ENCODE assay signal across 9 cellular contexts in genomic region chr6:130575971-130576370, GRCh38.
DNase-seq lines count a peak whose midpoint lies in the region; ATAC-seq and TF ChIP-seq lines count a peak whose summit lies in the region.
"Had no signal": no experiment of that assay in that cellular context is flagged by ENCODE, and none has a peak within 500 bp of the region (broad histone marks: within the 10 kb centered on the region; RNA-seq: fewer than 3 reads in every experiment).

No MANE protein-coding gene starts in this region.

- H3K9me3 ChIP-seq in BLaER1 (peaks cover 4% of the 10 kb centered on the region), esophagus squamous epithelium (no peaks in the 10 kb centered on the region)

- intact Hi-C loops in esophagus squamous epithelium (cut with DNase I): no loop called here

- H3K4me3 ChIP-seq in BLaER1 (no peak overlapping the region), esophagus squamous epithelium (no peak overlapping the region)
- peak overlapping the region; percentile 29 for H3K4me3 ChIP-seq in Jurkat, Clone E6-1 (ENCODE audit: low read length)
- H3K4me3 ChIP-seq: lung had no signal

- H3K27ac ChIP-seq in BLaER1: no peak overlapping the region
- H3K27ac ChIP-seq in esophagus squamous epithelium: no peak overlapping the region

- peak; percentile 100 for ATAC-seq in GM21381 (IDR thresholded peaks at IDR 0.05; ENCODE audit: unreplicated experiment)
- ATAC-seq in stimulated activated naive B cell treated with anti-CD40 and anti-IgM and Interleukin-4, amounts not matched to agents 10 μg/mL and 1 μg/mL and 100 μg/mL, for 72 hours (replicated peaks): peak; percentile 97
- no peak for ATAC-seq in esophagus mucosa

- peaks cover 0 to 3% of the 10 kb centered on the region in 2 donors for H3K36me3 Mint-ChIP-seq in stimulated activated naive B cell treated with anti-CD40 and anti-IgM and Interleukin-4, amounts not matched to agents 10 μg/mL and 1 μg/mL and 100 μg/mL, for 72 hours

- peaks cover 24% of the 10 kb centered on the region for H3K4me1 ChIP-seq in BLaER1
- H3K4me1 ChIP-seq in esophagus squamous epithelium: no peaks in the 10 kb centered on the region

- H4K20me1 ChIP-seq in BLaER1: no peaks in the 10 kb centered on the region

- 55 to 73% methylated on average over 2 of the region's 2 CpGs for WGBS in esophagus squamous epithelium, 2 donors

- H3K9ac ChIP-seq in BLaER1: no peak overlapping the region

- peaks cover 0 to 4% of the 10 kb centered on the region in 2 donors for H3K9me3 Mint-ChIP-seq in stimulated activated naive B cell treated with anti-CD40 and anti-IgM and Interleukin-4, amounts not matched to agents 10 μg/mL and 1 μg/mL and 100 μg/mL, for 72 hours

- TF ChIP-seq CTCF in esophagus squamous epithelium (IDR thresholded peaks at IDR 0.05): no peak

- H3K4me3 Mint-ChIP-seq in stimulated activated naive B cell treated with anti-CD40 and anti-IgM and Interleukin-4, amounts not matched to agents 10 μg/mL and 1 μg/mL and 100 μg/mL, for 72 hours: peak overlapping the region in 1 of 2 donors; percentile 57

- peak overlapping the region; percentile 76 for H3K27ac Mint-ChIP-seq in stimulated activated naive B cell treated with anti-CD40 and anti-IgM and Interleukin-4, amounts not matched to agents 10 μg/mL and 1 μg/mL and 100 μg/mL, for 72 hours

- peak overlapping the region; percentile 72 for H3K4me2 ChIP-seq in BLaER1

- DNase-seq in Jurkat, Clone E6-1 (ENCODE audit: low read depth, low spot score): peak; percentile 98
- peak; percentile 4 for DNase-seq in activated T-helper 9 cell treated with anti-CD3 and anti-CD28 coated beads, Interleukin-2, amount 50 U/mL, for 16 hours (ENCODE audit: low read depth)
- DNase-seq in stimulated activated naive B cell treated with anti-CD40 and anti-IgM and Interleukin-4, amounts not matched to agents 10 μg/mL and 1 μg/mL and 100 μg/mL, for 72 hours: peak; percentile 18
- DNase-seq in H4 (ENCODE audit: low spot score) (no peak), esophagus squamous epithelium (lab: John Stamatoyannopoulos, UW) (no peak)

- H3K4me1 Mint-ChIP-seq in stimulated activated naive B cell treated with anti-CD40 and anti-IgM and Interleukin-4, amounts not matched to agents 10 μg/mL and 1 μg/mL and 100 μg/mL, for 72 hours: peaks cover 12 to 15% of the 10 kb centered on the region in 2 donors

- peaks cover 0 to 7% of the 10 kb centered on the region in 2 donors for H3K27me3 Mint-ChIP-seq in stimulated activated naive B cell treated with anti-CD40 and anti-IgM and Interleukin-4, amounts not matched to agents 10 μg/mL and 1 μg/mL and 100 μg/mL, for 72 hours

- TF ChIP-seq POLR2A in esophagus squamous epithelium (IDR thresholded peaks at IDR 0.05): no peak

- H3K27me3 ChIP-seq in BLaER1: no peaks in the 10 kb centered on the region
- H3K27me3 ChIP-seq in esophagus squamous epithelium: no peaks in the 10 kb centered on the region

- H3K36me3 ChIP-seq in BLaER1 (no peaks in the 10 kb centered on the region), esophagus squamous epithelium (no peaks in the 10 kb centered on the region)

Comparison
In these comparisons a context has a peak if more than half of its experiments do, and no peak if none do; other contexts are left out.
1. DNase-seq: peak in Jurkat, Clone E6-1 (single experiment), activated T-helper 9 cell treated with anti-CD3 and anti-CD28 coated beads, Interleukin-2, amount 50 U/mL, for 16 hours (single experiment) and stimulated activated naive B cell treated with anti-CD40 and anti-IgM and Interleukin-4, amounts not matched to agents 10 μg/mL and 1 μg/mL and 100 μg/mL, for 72 hours (single experiment); none in H4 (single experiment) and esophagus squamous epithelium (single experiment).